In genomic region chr6:149746147-149746946, GRCh38 we compare ENCODE assay signal across 8 cellular contexts. TPM values are rescaled to one million over a fixed set of nuclear protein-coding genes. Genes with fewer than 3 reads are reported as not detected.
DNase-seq lines count a peak whose midpoint lies in the region; ATAC-seq and TF ChIP-seq lines count a peak whose summit lies in the region.

Gene NUP43 (minus strand): TSS chr6:149746529. CDS start chr6:149746495, 34 bp downstream.

- no CpG with 5 or more reads among the region's 41 CpGs for WGBS in H9 (ENCODE audit: extremely low coverage, insufficient read length, low lambda C conversion rate)
- 5 to 16% methylated on average over 14 to 28 of the region's 41 CpGs for whole genome bisulfite sequencing in gastroesophageal sphincter (ENCODE audit: low coverage in 1 of 2), 2 donors
- WGBS in suprapubic skin: 4% methylated on average over 41 of the region's 41 CpGs

- H3K9me3 ChIP-seq in H9 (ENCODE audit: control insufficient read depth, low read depth, low read length): no peaks in the 10 kb centered on the region
- H3K9me3 ChIP-seq in MM.1S (replicated peaks; ENCODE audit: insufficient read depth, low read length): no peaks in the 10 kb centered on the region
- H3K9me3 ChIP-seq in SJCRH30 (replicated peaks): no peaks in the 10 kb centered on the region
- no peaks in the 10 kb centered on the region for H3K9me3 ChIP-seq in gastroesophageal sphincter
- H3K9me3 ChIP-seq in suprapubic skin: no peaks in the 10 kb centered on the region

- peaks cover 3% of the 10 kb centered on the region; the same call in 1 of the 2 replicates for H3F3A ChIP-seq in MM.1S (ENCODE audit: insufficient read depth, low read length)

- H3K27me3 ChIP-seq in H9 (ENCODE audit: insufficient read depth, low read length): no peaks in the 10 kb centered on the region
- no peaks in the 10 kb centered on the region for H3K27me3 ChIP-seq in MM.1S (replicated peaks; ENCODE audit: insufficient read depth, low read length)
- no peaks in the 10 kb centered on the region for H3K27me3 ChIP-seq in SJCRH30
- H3K27me3 ChIP-seq in gastroesophageal sphincter: no peaks in the 10 kb centered on the region
- no peaks in the 10 kb centered on the region for H3K27me3 ChIP-seq in suprapubic skin

- H2BK5ac ChIP-seq in H9 (ENCODE audit: insufficient read length, low read length): no peak within 1 kb of the TSS

- H4K8ac ChIP-seq in H9 (replicated peaks; ENCODE audit: insufficient read length, low read depth, low read length): no peak within 1 kb of the TSS

- TF ChIP-seq POLR2A in gastroesophageal sphincter (IDR thresholded peaks at IDR 0.05) (peak; percentile 22 to 38), suprapubic skin (IDR thresholded peaks at IDR 0.05) (no peak)

- peaks cover 8 to 25% (median 21%) of the 10 kb centered on the region in 3 experiments for H3K36me3 Mint-ChIP-seq in H9 (ENCODE audit: insufficient read depth in 1 of 3, low read depth in 3 of 3)

- H2AFZ ChIP-seq in H9 (ENCODE audit: low read length): no peak within 1 kb of the TSS
- H2AFZ ChIP-seq in MM.1S (ENCODE audit: low read length): peak within 1 kb of the TSS; percentile 84

- H3K4me3 ChIP-seq in MM.1S (ENCODE audit: low read length) (peak within 1 kb of the TSS; percentile 86), SJCRH30 (peak within 1 kb of the TSS; percentile 74), gastroesophageal sphincter (peak within 1 kb of the TSS; percentile 69), suprapubic skin (peak within 1 kb of the TSS; percentile 78)

- H3K23ac ChIP-seq in H9 (ENCODE audit: insufficient read length, low read depth, low read length): no peak within 1 kb of the TSS

- H3K9me3 Mint-ChIP-seq in H9: no peaks in the 10 kb centered on the region

- peak; percentile 88 for DNase-seq in GDM1 (lab: John Stamatoyannopoulos, UW)
- DNase-seq in H9: peak; percentile 96
- peak; percentile 89 for DNase-seq in MM.1S
- DNase-seq in SJCRH30: peak; percentile 96 to 97
- DNase-seq in activated naive CD4-positive, alpha-beta T cell (lab: John Stamatoyannopoulos, UW): peak; percentile 79 to 90 (median 84)
- DNase-seq in nucleus accumbens (lab: John Stamatoyannopoulos, UW): peak; percentile 11 to 94 (median 83)
- peak; percentile 97 for DNase-seq in suprapubic skin (ENCODE audit: low spot score in 2 of 2)

- ATAC-seq in gastroesophageal sphincter: peak; percentile 76

- H3K36me3 ChIP-seq in MM.1S (replicated peaks; ENCODE audit: insufficient read depth, low read length) (no peaks in the 10 kb centered on the region), SJCRH30 (peaks cover 23% of the 10 kb centered on the region), gastroesophageal sphincter (peaks cover 0 to 23% of the 10 kb centered on the region in 2 donors), suprapubic skin (peaks cover 21% of the 10 kb centered on the region)

- H2BK12ac ChIP-seq in H9 (ENCODE audit: insufficient read length, low read depth, low read length): no peak within 1 kb of the TSS

- H3T11ph ChIP-seq in H9 (ENCODE audit: low read length): no peak within 1 kb of the TSS

- peak within 1 kb of the TSS; percentile 86 for H3K9ac ChIP-seq in H9 (ENCODE audit: extremely low read depth, insufficient read length, low read length)
- peak within 1 kb of the TSS; percentile 78 for H3K9ac ChIP-seq in MM.1S (ENCODE audit: low read length)

- no peak within 1 kb of the TSS for H3K4ac ChIP-seq in H9 (ENCODE audit: low read depth, low read length)

- H3K56ac ChIP-seq in H9 (ENCODE audit: insufficient read length, low read depth, low read length): no peak within 1 kb of the TSS

- H4K20me1 ChIP-seq in H9 (ENCODE audit: control insufficient read depth, insufficient read depth, insufficient read length) (no peaks in the 10 kb centered on the region), MM.1S (ENCODE audit: insufficient read depth, low read length) (no peaks in the 10 kb centered on the region)

- H3K27ac Mint-ChIP-seq in H9: peak within 1 kb of the TSS; percentile 92 to 97 (median 96)

- H3K79me2 ChIP-seq in H9 (ENCODE audit: insufficient read depth, low read length) (peaks cover 13% of the 10 kb centered on the region; the same call in 1 of the 2 replicates), MM.1S (ENCODE audit: low read length) (peaks cover 35% of the 10 kb centered on the region)

- H2BK20ac ChIP-seq in H9 (ENCODE audit: low read depth, low read length, poor library complexity, severe bottlenecking): no peak within 1 kb of the TSS

- H3K4me1 Mint-ChIP-seq in H9: peaks cover 17 to 20% of the 10 kb centered on the region in 2 experiments

- no peaks in the 10 kb centered on the region for H3K9me2 ChIP-seq in MM.1S (replicated peaks; ENCODE audit: insufficient read depth, low read length)

- H3K23me2 ChIP-seq in H9 (ENCODE audit: insufficient read length, low read depth, low read length, poor library complexity, severe bottlenecking): peaks cover 5% of the 10 kb centered on the region

- H3K4me1 ChIP-seq in H9 (ENCODE audit: insufficient read depth, low read length) (peaks cover 2% of the 10 kb centered on the region; the same call in 1 of the 2 replicates), MM.1S (ENCODE audit: low read length) (0 out of 2 replicates have a peak, but pooled peaks cover 6% of the 10 kb centered on the region), SJCRH30 (peaks cover 3% of the 10 kb centered on the region; the same call in 1 of the 2 replicates), gastroesophageal sphincter (peaks cover 0 to 37% (median 16%) of the 10 kb centered on the region in 3 donors), suprapubic skin (peaks cover 32% of the 10 kb centered on the region)

- TF ChIP-seq CTCF in H9 (conservative IDR thresholded peaks at IDR 0.05): peak; percentile 61
- no peak; the same call in 1 of the 2 replicates for TF ChIP-seq CTCF in MM.1S (IDR thresholded peaks at IDR 0.05; ENCODE audit: low read length)
- peak; percentile 32 to 83 (median 76) for TF ChIP-seq CTCF in gastroesophageal sphincter (IDR thresholded peaks at IDR 0.05)
- peak; percentile 61 to 63 for TF ChIP-seq CTCF in suprapubic skin (IDR thresholded peaks at IDR 0.05)

- H3K79me1 ChIP-seq in H9 (ENCODE audit: insufficient read depth, low read depth, low read length, poor library complexity, severe bottlenecking): no peaks in the 10 kb centered on the region

- H3K27ac ChIP-seq in H9 (ENCODE audit: insufficient read length, low read depth, low read length) (no peak within 1 kb of the TSS), MM.1S (ENCODE audit: low read length) (peak within 1 kb of the TSS; percentile 38; the same call in 1 of the 2 replicates), SJCRH30 (peak within 1 kb of the TSS; percentile 23; the same call in 1 of the 2 replicates), gastroesophageal sphincter (peak within 1 kb of the TSS; percentile 45 to 87 (median 83)), suprapubic skin (peak within 1 kb of the TSS; percentile 81)

- no peak for TF ChIP-seq EP300 in gastroesophageal sphincter (IDR thresholded peaks at IDR 0.05)
- TF ChIP-seq EP300 in suprapubic skin (IDR thresholded peaks at IDR 0.05): no peak

- H2BK120ac ChIP-seq in H9 (ENCODE audit: low read depth, low read length, poor library complexity, severe bottlenecking): no peak within 1 kb of the TSS

- H3K4me2 ChIP-seq in H9 (ENCODE audit: insufficient read depth, insufficient read length, low read length) (peak within 1 kb of the TSS; percentile 76), MM.1S (ENCODE audit: low read depth, low read length) (peak within 1 kb of the TSS; percentile 76)

- H2AK5ac ChIP-seq in H9 (ENCODE audit: insufficient read length, low read length): no peak within 1 kb of the TSS

- peak within 1 kb of the TSS; percentile 73 for H3K18ac ChIP-seq in H9 (ENCODE audit: insufficient read length, low read depth, low read length)

- peak within 1 kb of the TSS; percentile 88 for H3K14ac ChIP-seq in H9 (ENCODE audit: insufficient read depth, low read length)

- no peak within 1 kb of the TSS for H4K91ac ChIP-seq in H9 (ENCODE audit: insufficient read length, low read depth, low read length)

- no peaks in the 10 kb centered on the region for H3K27me3 Mint-ChIP-seq in H9 (ENCODE audit: low read depth)

- no peak within 1 kb of the TSS for H4K5ac ChIP-seq in H9 (ENCODE audit: insufficient read length, low read depth, low read length)

- no peak within 1 kb of the TSS for H2BK15ac ChIP-seq in H9 (ENCODE audit: low read depth, low read length)

- H3K4me3 Mint-ChIP-seq in H9: peak within 1 kb of the TSS; percentile 95 to 96

RNA-seq across cellular contexts. Expression of gene NUP43, which starts in this region (rescaled TPM):
- 92.1 and 102 TPM in 2 replicates for total RNA-seq in H9 (2021)
- 72.3 and 76.6 TPM in 2 replicates for total RNA-seq in SJCRH30 (2014; rRNA removed; shearing (Covaris generic))
- total RNA-seq in gastroesophageal sphincter: 10 to 100 TPM; 15.0 to 29.4 (median 19.3) TPM
- total RNA-seq in suprapubic skin: 10 to 100 TPM; 21.0 to 31.3 (median 22.3) TPM

Comparison
In these comparisons a context has a peak if more than half of its experiments do, and no peak if none do; other contexts are left out.
1. POLR2A ChIP-seq: peak in gastroesophageal sphincter (2 of 2); none in suprapubic skin (0 of 2).
2. Peak in every context shown above with its lines, with median percentiles within 50 percentile points of each other: DNase-seq and H3K4me3 ChIP-seq.